8 cellular contexts compared by ENCODE assay signal in the genomic region with DNA sequence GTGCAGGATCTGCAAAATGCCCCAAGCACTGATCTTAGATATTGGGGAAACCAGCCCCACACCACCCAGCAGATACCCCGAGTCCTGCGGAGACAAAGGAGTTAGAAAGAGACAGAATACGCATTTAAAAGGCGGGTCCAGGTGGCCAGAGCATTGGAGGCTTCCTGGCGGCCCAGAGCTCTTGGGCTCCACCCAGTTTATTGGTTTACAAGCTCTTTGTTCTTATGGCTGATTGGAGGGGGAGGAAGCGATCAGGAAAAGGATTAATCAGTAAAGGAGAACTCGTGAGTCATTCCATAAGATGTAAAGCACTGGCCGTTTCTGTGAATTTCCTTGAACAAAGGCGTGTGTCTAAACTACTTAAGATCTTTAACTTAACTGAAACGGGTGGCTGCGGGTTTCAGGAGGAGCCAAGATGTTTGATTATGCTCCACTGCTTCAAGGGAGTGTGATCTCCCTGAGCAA. TPM values are rescaled to one million over a fixed set of nuclear protein-coding genes. Genes with fewer than 3 reads are reported as not detected.
DNase-seq lines count a peak whose midpoint lies in the region; ATAC-seq and TF ChIP-seq lines count a peak whose summit lies in the region.

No MANE protein-coding gene starts in this region.

- H3K27me3 ChIP-seq in kidney epithelial cell (ENCODE audit: control insufficient read depth, insufficient read depth, low read length) = no peaks in the 10 kb centered on the region

- H3K27me3 Mint-ChIP-seq in stimulated activated naive CD8-positive, alpha-beta T cell treated with anti-CD3 and anti-CD28 coated beads, Interleukin-15, amount 100 ng/mL, for 72 hours = no peaks in the 10 kb centered on the region

- peak overlapping the region; percentile 90 to 96 for H3K4me3 Mint-ChIP-seq in stimulated activated naive CD8-positive, alpha-beta T cell treated with anti-CD3 and anti-CD28 coated beads, Interleukin-15, amount 100 ng/mL, for 72 hours

- H3K36me3 ChIP-seq in kidney epithelial cell (ENCODE audit: control insufficient read depth, insufficient read depth, low read length) = no peaks in the 10 kb centered on the region

- TF ChIP-seq CTCF in kidney epithelial cell (IDR thresholded peaks at IDR 0.05; ENCODE audit: insufficient read depth, low read length, poor library complexity, severe bottlenecking) = no peak

- ATAC-seq in stimulated activated naive CD8-positive, alpha-beta T cell treated with anti-CD3 and anti-CD28 coated beads, Interleukin-15, amount 100 ng/mL, for 72 hours = no peak

- DNase-seq in Daoy (ENCODE audit: low read depth) (peak; percentile 47), NCI-H1048 (lab: John Stamatoyannopoulos, UW) (peak; percentile 44), amniotic stem cell (lab: John Stamatoyannopoulos, UW) (peak; percentile 2), kidney epithelial cell (ENCODE audit: low read depth) (peak; percentile 63), NCI-H510A treated with DMSO at 0.1 percent for 48 hours (lab: John Stamatoyannopoulos, UW) (no peak), NCI-H1092 treated with DMSO at 0.1 percent for 48 hours (lab: John Stamatoyannopoulos, UW) (no peak), NCI-H2107 treated with DMSO at 0.1 percent for 48 hours (lab: John Stamatoyannopoulos, UW; ENCODE audit: unreplicated experiment) (no peak)
- peak in 1 of 2 donors; percentile 12 for DNase-seq in stimulated activated naive CD8-positive, alpha-beta T cell treated with anti-CD3 and anti-CD28 coated beads, Interleukin-15, amount 100 ng/mL, for 72 hours

- peaks cover 12 to 13% of the 10 kb centered on the region in 2 donors for H3K9me3 Mint-ChIP-seq in stimulated activated naive CD8-positive, alpha-beta T cell treated with anti-CD3 and anti-CD28 coated beads, Interleukin-15, amount 100 ng/mL, for 72 hours

- H3K4me1 Mint-ChIP-seq in stimulated activated naive CD8-positive, alpha-beta T cell treated with anti-CD3 and anti-CD28 coated beads, Interleukin-15, amount 100 ng/mL, for 72 hours = peaks cover 22% of the 10 kb centered on the region

- H3K4me3 ChIP-seq in kidney epithelial cell (ENCODE audit: low read depth, low read length) = peak overlapping the region; percentile 77

- H3K27ac Mint-ChIP-seq in stimulated activated naive CD8-positive, alpha-beta T cell treated with anti-CD3 and anti-CD28 coated beads, Interleukin-15, amount 100 ng/mL, for 72 hours = peak overlapping the region; percentile 92 to 99

RNA-seq across cellular contexts. Expression of gene ZNF587, which starts 0.9 kb away (rescaled TPM):
- 11.2 and 20.4 TPM in 2 replicates for total RNA-seq in Daoy (2014; rRNA removed; shearing (Covaris generic))
- total RNA-seq in kidney epithelial cell = 15.8 and 19.3 TPM in 2 replicates

RNA-seq across cellular contexts. Expression of gene ZNF587B, which starts 20.5 kb away (rescaled TPM):
- total RNA-seq in Daoy (2014; rRNA removed; shearing (Covaris generic)) = 14.9 and 16.9 TPM in 2 replicates
- total RNA-seq in kidney epithelial cell = 15.3 and 16.3 TPM in 2 replicates

RNA-seq across cellular contexts. Expression of gene ZNF552, which starts 35.9 kb away (rescaled TPM):
- total RNA-seq in Daoy (2014; rRNA removed; shearing (Covaris generic)) = 4.4 and 4.5 TPM in 2 replicates
- total RNA-seq in kidney epithelial cell = 7.9 and 8.2 TPM in 2 replicates

RNA-seq across cellular contexts. Expression of gene ZNF814, which starts 38.3 kb away (rescaled TPM):
- total RNA-seq in Daoy (2014; rRNA removed; shearing (Covaris generic)) = 3.5 and 5.4 TPM in 2 replicates
- total RNA-seq in kidney epithelial cell = 9.9 and 19.3 TPM in 2 replicates

Comparison
In these comparisons a context has a peak if more than half of its experiments do, and no peak if none do; other contexts are left out.
1. DNase-seq: peak in Daoy (single experiment), NCI-H1048 (single experiment), amniotic stem cell (single experiment) and kidney epithelial cell (single experiment); none in NCI-H510A treated with DMSO at 0.1 percent for 48 hours (single experiment), NCI-H1092 treated with DMSO at 0.1 percent for 48 hours (single experiment) and NCI-H2107 treated with DMSO at 0.1 percent for 48 hours (single experiment).